ENCODE assay signal across 22 cellular contexts in genomic region chr2:182283512-182283911, GRCh38.
"Had no signal": no experiment of that assay in that cellular context is flagged by ENCODE, and none has a peak within 500 bp of the region (broad histone marks: within the 10 kb centered on the region; RNA-seq: fewer than 3 reads in every experiment).

No MANE protein-coding gene starts in this region.

- H3K4me1 Mint-ChIP-seq: activated CD4-positive, alpha-beta T cell treated with anti-CD3 and anti-CD28 coated beads, Interleukin-2, amount 10 ng/mL, durations not matched to agents 7 days and 5 days; activated naive CD8-positive, alpha-beta T cell treated with anti-CD3 and anti-CD28 coated beads for 36 hours had no signal

- H3K4me3 ChIP-seq: hepatocyte, skin epidermis, upper lobe of left lung had no signal

- H3K36me3 Mint-ChIP-seq: activated naive CD8-positive, alpha-beta T cell treated with anti-CD3 and anti-CD28 coated beads for 36 hours; natural killer cell treated with Interleukin-12 subunit alpha and Interleukin-12 subunit beta and Interleukin-15 and Interleukin-18, amount 100 ng/mL, for 72 hours had no signal

- H3K9me3 Mint-ChIP-seq: activated CD4-positive, alpha-beta T cell treated with anti-CD3 and anti-CD28 coated beads, Interleukin-2, amount 10 ng/mL, durations not matched to agents 7 days and 5 days; activated naive CD8-positive, alpha-beta T cell treated with anti-CD3 and anti-CD28 coated beads for 36 hours; dendritic cell treated with granulocyte-macrophage colony-stimulating factor and Interleukin-4, amounts not matched to agents 40 ng/mL and 50 ng/mL, for 4 days; T-helper 2 cell treated with Interferon-gamma antibody and Interleukin-4, amounts not matched to agents 5 μg/mL and 100 μg/mL, for 36 hours had no signal

- H3K27ac Mint-ChIP-seq: activated CD4-positive, alpha-beta T cell treated with anti-CD3 and anti-CD28 coated beads, Interleukin-2, amount 10 ng/mL, durations not matched to agents 7 days and 5 days; activated naive CD8-positive, alpha-beta T cell treated with anti-CD3 and anti-CD28 coated beads for 36 hours; activated T-cell treated with anti-CD3 and anti-CD28 coated beads, Interleukin-2, amount 50 U/mL, for 72 hours; dendritic cell treated with granulocyte-macrophage colony-stimulating factor and Interleukin-4, amounts not matched to agents 40 ng/mL and 50 ng/mL, for 4 days; effector memory CD8-positive, alpha-beta T cell; natural killer cell treated with Interleukin-12 subunit alpha and Interleukin-12 subunit beta and Interleukin-15 and Interleukin-18, amount 100 ng/mL, for 72 hours; T-helper 2 cell treated with Interferon-gamma antibody and Interleukin-4, amounts not matched to agents 5 μg/mL and 100 μg/mL, for 36 hours had no signal

- H3K27me3 Mint-ChIP-seq: activated CD4-positive, alpha-beta T cell treated with anti-CD3 and anti-CD28 coated beads, Interleukin-2, amount 10 ng/mL, durations not matched to agents 7 days and 5 days; activated naive CD8-positive, alpha-beta T cell treated with anti-CD3 and anti-CD28 coated beads for 36 hours; dendritic cell treated with granulocyte-macrophage colony-stimulating factor and Interleukin-4, amounts not matched to agents 40 ng/mL and 50 ng/mL, for 4 days; effector memory CD8-positive, alpha-beta T cell; natural killer cell treated with Interleukin-12 subunit alpha and Interleukin-12 subunit beta and Interleukin-15 and Interleukin-18, amount 100 ng/mL, for 72 hours had no signal

- ATAC-seq: activated T-cell treated with anti-CD3 and anti-CD28 coated beads, Interleukin-2, amount 50 U/mL, for 72 hours; effector memory CD8-positive, alpha-beta T cell; left ventricle myocardium superior; natural killer cell treated with Interleukin-12 subunit alpha and Interleukin-12 subunit beta and Interleukin-15 and Interleukin-18, amount 100 ng/mL, for 72 hours; stimulated activated naive CD8-positive, alpha-beta T cell treated with anti-CD3 and anti-CD28 coated beads, Interleukin-15, Interleukin-2, amounts not matched to agents 100 U/mL and 50 U/mL, for 24 hours had no signal

- DNase-seq: activated CD4-positive, alpha-beta T cell treated with anti-CD3 and anti-CD28 coated beads, Interleukin-2, amount 10 ng/mL, durations not matched to agents 7 days and 5 days; activated CD4-positive, CD25-positive, alpha-beta regulatory T cell; activated CD8-positive, alpha-beta memory T cell treated with anti-CD3 and anti-CD28 coated beads, Interleukin-2, amount 50 U/mL, for 48 hours; activated naive CD8-positive, alpha-beta T cell treated with anti-CD3 and anti-CD28 coated beads for 36 hours; activated T-cell treated with anti-CD3 and anti-CD28 coated beads, Interleukin-2, amount 50 U/mL, for 72 hours; amygdala; brain microvascular endothelial cell; effector memory CD8-positive, alpha-beta T cell; islet precursor cell; left ventricle myocardium superior; mesenchymal stem cell; occipital lobe; right cardiac atrium; stimulated activated CD4-positive, alpha-beta T cell treated with anti-CD3 and anti-CD28 coated beads, Interleukin-4, amount 100 ng/mL, for 4 hours; stimulated activated CD8-positive, alpha-beta memory T cell treated with anti-CD3 and anti-CD28 coated beads, Interleukin-4, amount 100 ng/mL, for 48 hours; stimulated activated naive CD8-positive, alpha-beta T cell treated with anti-CD3 and anti-CD28 coated beads, Interleukin-15, Interleukin-2, amounts not matched to agents 100 U/mL and 50 U/mL, for 24 hours; upper lobe of left lung had no signal

- H3K4me3 Mint-ChIP-seq: activated CD4-positive, alpha-beta T cell treated with anti-CD3 and anti-CD28 coated beads, Interleukin-2, amount 10 ng/mL, durations not matched to agents 7 days and 5 days; activated naive CD8-positive, alpha-beta T cell treated with anti-CD3 and anti-CD28 coated beads for 36 hours; activated T-cell treated with anti-CD3 and anti-CD28 coated beads, Interleukin-2, amount 50 U/mL, for 72 hours; dendritic cell treated with granulocyte-macrophage colony-stimulating factor and Interleukin-4, amounts not matched to agents 40 ng/mL and 50 ng/mL, for 4 days; effector memory CD8-positive, alpha-beta T cell; natural killer cell treated with Interleukin-12 subunit alpha and Interleukin-12 subunit beta and Interleukin-15 and Interleukin-18, amount 100 ng/mL, for 72 hours; T-helper 2 cell treated with Interferon-gamma antibody and Interleukin-4, amounts not matched to agents 5 μg/mL and 100 μg/mL, for 36 hours had no signal
